31 cellular contexts compared by ENCODE assay signal in the genomic region with DNA sequence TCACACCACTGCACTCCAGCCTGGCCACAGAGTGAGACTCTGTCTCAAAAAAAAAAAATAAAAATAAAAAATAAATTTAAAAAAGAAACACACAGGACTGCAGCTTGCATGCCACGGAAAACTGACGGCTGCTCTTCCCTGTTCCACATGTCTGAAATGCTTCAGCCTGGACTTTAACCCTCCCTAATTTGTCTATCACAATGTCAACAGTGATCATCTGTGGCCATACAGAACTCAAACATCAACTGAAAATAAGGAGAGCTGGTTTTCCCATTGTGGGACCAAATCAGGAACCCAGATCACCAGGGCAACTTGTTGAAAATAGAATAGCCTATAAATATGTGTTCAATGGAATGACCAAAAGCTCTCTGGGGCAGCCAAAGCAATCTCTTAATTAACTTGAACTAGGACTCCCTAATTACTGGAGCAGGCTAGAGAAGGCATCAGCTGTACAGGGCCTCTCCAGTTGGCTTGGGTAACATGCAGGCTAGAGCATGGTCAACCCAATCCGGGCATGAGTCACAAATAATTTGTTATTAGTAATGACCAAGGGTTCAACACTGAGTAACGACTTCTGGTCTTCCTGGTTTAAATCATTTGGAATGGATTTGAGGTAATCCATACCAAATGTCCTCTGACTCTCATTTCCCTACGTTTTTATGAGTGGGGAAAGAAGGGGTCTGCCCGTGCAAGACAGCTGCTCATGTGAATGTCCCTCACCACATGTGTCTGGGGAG.
"Had no signal": no experiment of that assay in that cellular context is flagged by ENCODE, and none has a peak within 500 bp of the region (broad histone marks: within the 10 kb centered on the region; RNA-seq: fewer than 3 reads in every experiment).

No MANE protein-coding gene starts in this region.

- H3K9me3 ChIP-seq: ascending aorta, body of pancreas, Peyer's patch, SJCRH30, SK-N-SH had no signal

- H3K9me3 Mint-ChIP-seq: activated CD4-positive, alpha-beta memory T cell treated with anti-CD3 and anti-CD28 coated beads, Interleukin-2, amount 10 ng/mL, durations not matched to agents 7 days and 5 days; activated CD4-positive, alpha-beta T cell treated with anti-CD3 and anti-CD28 coated beads, Interleukin-2, amount 10 ng/mL, durations not matched to agents 7 days and 5 days; activated naive CD4-positive, alpha-beta T cell treated with anti-CD3 and anti-CD28 coated beads, Interleukin-2, amount 50 U/mL, for 72 hours; activated naive CD8-positive, alpha-beta T cell treated with anti-CD3 and anti-CD28 coated beads, Interleukin-2, amount 50 U/mL, for 24 hours; activated T-helper 1 cell treated with anti-CD3 and anti-CD28 coated beads, Interleukin-12 subunit alpha, Interleukin-12 subunit beta, Interleukin-2, Interleukin-4 antibody, amounts not matched to agents 30 ng/mL and 10 ng/mL and 1 ng/mL, durations not matched to agents 14 hours and 24 hours and 36 hours had no signal

- H3K27me3 ChIP-seq: ascending aorta, body of pancreas, Peyer's patch had no signal

- H3K4me1 ChIP-seq: ascending aorta, body of pancreas, Peyer's patch, SJCRH30 had no signal

- H3K9ac ChIP-seq: SK-N-SH had no signal

- H3K27me3 Mint-ChIP-seq: activated CD4-positive, alpha-beta memory T cell treated with anti-CD3 and anti-CD28 coated beads, Interleukin-2, amount 10 ng/mL, durations not matched to agents 7 days and 5 days; activated CD4-positive, alpha-beta T cell treated with anti-CD3 and anti-CD28 coated beads, Interleukin-2, amount 10 ng/mL, durations not matched to agents 7 days and 5 days had no signal

- DNase-seq: activated CD4-positive, alpha-beta memory T cell treated with anti-CD3 and anti-CD28 coated beads, Interleukin-2, amount 10 ng/mL, durations not matched to agents 7 days and 5 days; activated CD4-positive, alpha-beta T cell treated with anti-CD3 and anti-CD28 coated beads, Interleukin-2, amount 10 ng/mL, durations not matched to agents 7 days and 5 days; activated CD4-positive, CD25-positive, alpha-beta regulatory T cell; activated CD8-positive, alpha-beta memory T cell treated with anti-CD3 and anti-CD28 coated beads, Interleukin-2, amount 50 U/mL, for 48 hours; activated effector memory CD4-positive, alpha-beta T cell treated with Interleukin-2 at 50 U/mL for 16 hours; activated naive CD4-positive, alpha-beta T cell; activated naive CD8-positive, alpha-beta T cell treated with anti-CD3 and anti-CD28 coated beads, Interleukin-2, amount 50 U/mL, for 24 hours; activated T-cell treated with anti-CD3 and anti-CD28 coated beads, Interleukin-2, amount 50 U/mL, for 1 hour; amniotic stem cell; body of pancreas; central memory CD4-positive, alpha-beta T cell; Kasumi-1; NCI-H1105 treated with DMSO at 0.1 percent for 48 hours; NCI-H1436 treated with DMSO at 0.1 percent for 48 hours; NCI-H1930; NCI-H2107; NCI-H2171 treated with DMSO at 0.1 percent for 48 hours; NCI-H226; NCI-H69; NK-92 treated with Interleukin-12 subunit alpha and Interleukin-12 subunit beta, amount 100 ng/mL, for 24 hours; Peyer's patch; Right ventricle myocardium superior; SJCRH30; SK-N-SH; T-helper 1 cell had no signal

- H3K36me3 Mint-ChIP-seq: activated naive CD4-positive, alpha-beta T cell treated with anti-CD3 and anti-CD28 coated beads, Interleukin-2, amount 50 U/mL, for 72 hours had no signal

- ATAC-seq: activated naive CD4-positive, alpha-beta T cell treated with anti-CD3 and anti-CD28 coated beads, Interleukin-2, amount 50 U/mL, for 72 hours; activated naive CD8-positive, alpha-beta T cell treated with anti-CD3 and anti-CD28 coated beads, Interleukin-2, amount 50 U/mL, for 24 hours; body of pancreas; K562 had no signal

- H3K4me2 ChIP-seq: SK-N-SH had no signal

- H3K27ac Mint-ChIP-seq: activated CD4-positive, alpha-beta memory T cell treated with anti-CD3 and anti-CD28 coated beads, Interleukin-2, amount 10 ng/mL, durations not matched to agents 7 days and 5 days; activated CD4-positive, alpha-beta T cell treated with anti-CD3 and anti-CD28 coated beads, Interleukin-2, amount 10 ng/mL, durations not matched to agents 7 days and 5 days; activated naive CD4-positive, alpha-beta T cell treated with anti-CD3 and anti-CD28 coated beads, Interleukin-2, amount 50 U/mL, for 72 hours; activated naive CD8-positive, alpha-beta T cell treated with anti-CD3 and anti-CD28 coated beads, Interleukin-2, amount 50 U/mL, for 24 hours; activated T-helper 1 cell treated with anti-CD3 and anti-CD28 coated beads, Interleukin-12 subunit alpha, Interleukin-12 subunit beta, Interleukin-2, Interleukin-4 antibody, amounts not matched to agents 30 ng/mL and 10 ng/mL and 1 ng/mL, durations not matched to agents 14 hours and 24 hours and 36 hours had no signal

- H3K9me2 ChIP-seq: SK-N-SH had no signal

- H3K4me1 Mint-ChIP-seq: activated CD4-positive, alpha-beta memory T cell treated with anti-CD3 and anti-CD28 coated beads, Interleukin-2, amount 10 ng/mL, durations not matched to agents 7 days and 5 days; activated CD4-positive, alpha-beta T cell treated with anti-CD3 and anti-CD28 coated beads, Interleukin-2, amount 10 ng/mL, durations not matched to agents 7 days and 5 days; activated naive CD8-positive, alpha-beta T cell treated with anti-CD3 and anti-CD28 coated beads, Interleukin-2, amount 50 U/mL, for 24 hours had no signal

- H3K4me3 ChIP-seq: ascending aorta, body of pancreas, K562, Peyer's patch, SJCRH30 had no signal

- H3K36me3 ChIP-seq: ascending aorta, Peyer's patch, SJCRH30 had no signal

- H3K4me3 Mint-ChIP-seq: activated CD4-positive, alpha-beta memory T cell treated with anti-CD3 and anti-CD28 coated beads, Interleukin-2, amount 10 ng/mL, durations not matched to agents 7 days and 5 days; activated CD4-positive, alpha-beta T cell treated with anti-CD3 and anti-CD28 coated beads, Interleukin-2, amount 10 ng/mL, durations not matched to agents 7 days and 5 days; activated naive CD8-positive, alpha-beta T cell treated with anti-CD3 and anti-CD28 coated beads, Interleukin-2, amount 50 U/mL, for 24 hours; activated T-helper 1 cell treated with anti-CD3 and anti-CD28 coated beads, Interleukin-12 subunit alpha, Interleukin-12 subunit beta, Interleukin-2, Interleukin-4 antibody, amounts not matched to agents 30 ng/mL and 10 ng/mL and 1 ng/mL, durations not matched to agents 14 hours and 24 hours and 36 hours had no signal

- H3K27ac ChIP-seq: ascending aorta, body of pancreas, Peyer's patch, RWPE1, SJCRH30, VCaP had no signal
